29 cellular contexts compared by ENCODE assay signal in genomic region chr13:67136157-67136556, GRCh38.
DNase-seq lines count a peak whose midpoint lies in the region; ATAC-seq, FAIRE-seq and TF ChIP-seq lines count a peak whose summit lies in the region.
"Had no signal": no experiment of that assay in that cellular context is flagged by ENCODE, and none has a peak within 500 bp of the region (broad histone marks: within the 10 kb centered on the region; RNA-seq: fewer than 3 reads in every experiment).

No MANE protein-coding gene starts in this region.

- ATAC-seq in Right ventricle myocardium inferior (peak; percentile 56), left cardiac atrium (no peak), K562 (peak; percentile 81), right cardiac atrium (peak in 1 of 2 donors; percentile 42), HG02870 (IDR thresholded peaks at IDR 0.05; ENCODE audit: unreplicated experiment) (no peak)
- ATAC-seq: CD8-positive, alpha-beta T cell; Panc1 had no signal

- no peak for TF ChIP-seq RAD21 in K562 (CRISPR knock-in tag; conservative IDR thresholded peaks at IDR 0.05 in 1 of 2, IDR thresholded peaks at IDR 0.05 in 1 of 2)

- H3K4me1 ChIP-seq in K562 (replicated peaks in 1 of 2; ENCODE audit: control insufficient read depth in 2 of 2, insufficient read depth in 2 of 2, low read length in 2 of 2) (peaks cover 0 to 10% of the 10 kb centered on the region in 2 experiments; a peak in 2 of 5 replicates), right cardiac atrium (ENCODE audit: control insufficient read depth, insufficient read depth, low read length) (peaks cover 2% of the 10 kb centered on the region)
- H3K4me1 ChIP-seq: vagina had no signal

- H2AFZ ChIP-seq in K562 (ENCODE audit: low read depth, low read length): peak overlapping the region; percentile 81

- TF ChIP-seq POLR2A in K562 (conservative IDR thresholded peaks at IDR 0.05): no peak

- no peaks in the 10 kb centered on the region for H3K36me3 ChIP-seq in K562 (ENCODE audit: control insufficient read depth, insufficient read depth, low read length)
- H3K36me3 ChIP-seq: thoracic aorta, vagina had no signal

- H3K79me2 ChIP-seq in K562 (ENCODE audit: control insufficient read depth, insufficient read depth, low read length): no peaks in the 10 kb centered on the region

- H3K27me3 ChIP-seq in K562 (ENCODE audit: control insufficient read depth in 2 of 2, insufficient read depth in 2 of 2, low read length in 2 of 2): no peaks in the 10 kb centered on the region
- H3K27me3 ChIP-seq in right cardiac atrium (ENCODE audit: control insufficient read depth, insufficient read depth): no peaks in the 10 kb centered on the region
- H3K27me3 ChIP-seq: vagina had no signal

- intact Hi-C loops in Right ventricle myocardium inferior (cut with DNase I) (loop anchor here (5.0 kb wide), 1 partner anchor 96 kb away; the partner anchor contains the start of gene PCDH9), left cardiac atrium (cut with DNase I) (loop anchor here in 1 of 2 donors (5.0 kb wide), 1 partner anchor 91 kb away; no protein-coding TSS in a partner anchor), K562 (cut with micrococcal nuclease) (no loop called here), right cardiac atrium (cut with DNase I) (loop anchor here in 1 of 4 donors (10.0 kb wide), 1 partner anchor 61 kb away; no protein-coding TSS in a partner anchor)

- peak overlapping the region; percentile 74 for H3K4me2 ChIP-seq in K562 (ENCODE audit: insufficient read depth, low read length)
- H3K4me2 ChIP-seq: smooth muscle cell had no signal

- H3K9me1 ChIP-seq in K562 (ENCODE audit: control insufficient read depth, insufficient read depth, low read length): no peaks in the 10 kb centered on the region

- CTCF ChIA-PET in K562 (lab: Yijun Ruan, JAX; ENCODE audit: low intra/inter-chr PET ratio): no interaction called here

- no peak for TF ChIP-seq CTCF in K562 (IDR thresholded peaks at IDR 0.05 in 2 of 3, conservative IDR thresholded peaks at IDR 0.05 in 1 of 3; ENCODE audit: insufficient read depth in 2 of 3, low read depth in 1 of 3, low read length in 3 of 3)

- H3K9me3 ChIP-seq in K562 (replicated peaks; ENCODE audit: control insufficient read depth, insufficient read depth, low read depth, low read length) (no peaks in the 10 kb centered on the region), right cardiac atrium (ENCODE audit: control insufficient read depth, low read length) (no peaks in the 10 kb centered on the region)
- H3K9me3 ChIP-seq: thoracic aorta, vagina had no signal

- WGBS in K562 (ENCODE audit: insufficient coverage, low coverage, missing lambda C conversion rate): 5% methylated on average over 5 of the region's 5 CpGs
- 74% methylated on average over 5 of the region's 5 CpGs for WGBS in right cardiac atrium

- in situ Hi-C loops in K562 (cut with MboI): no loop called here

- H3K9ac ChIP-seq in K562 (ENCODE audit: insufficient read depth in 1 of 2, low read depth in 2 of 2, low read length in 2 of 2): peak overlapping the region in 1 of 2 experiments; percentile 33; a peak in 1 of 4 replicates

- 0 out of 2 replicates have a peak, but pooled peaks have one; percentile 27 for TF ChIP-seq EP300 in K562 (IDR thresholded peaks at IDR 0.05; ENCODE audit: low read length)

- FAIRE-seq in K562 (lab: Jason Lieb, UNC): peak; percentile 84
- FAIRE-seq: H54, HTR-8/SVneo, islet of Langerhans had no signal

- H3K27ac ChIP-seq in K562 (ENCODE audit: extremely low read depth, low read depth, low read length): peak overlapping the region; percentile 61
- peak overlapping the region; percentile 48 for H3K27ac ChIP-seq in right cardiac atrium (ENCODE audit: low read length)
- peak overlapping the region; percentile 16 for H3K27ac ChIP-seq in substantia nigra (ENCODE audit: low read depth, low read length, poor library complexity, severe bottlenecking)
- H3K27ac ChIP-seq: thoracic aorta, vagina had no signal

- DNase-seq in Right ventricle myocardium inferior (ENCODE audit: missing footprints) (no peak), left cardiac atrium (no peak), K562 (ENCODE audit: extremely low read depth in 1 of 4, low spot score in 3 of 4) (peak in 3 of 4 experiments; percentile 10 to 68 (median 15)), right cardiac atrium (no peak), substantia nigra (lab: John Stamatoyannopoulos, UW) (no peak), AG08396 (ENCODE audit: low spot score) (no peak), HuH-7.5 (ENCODE audit: low spot score) (no peak)
- DNase-seq: activated CD4-positive, alpha-beta memory T cell treated with anti-CD3 and anti-CD28 coated beads for 36 hours; activated CD4-positive, alpha-beta T cell treated with anti-CD3 and anti-CD28 coated beads for 1 hour; activated naive CD4-positive, alpha-beta T cell treated with anti-CD3 and anti-CD28 coated beads for 36 hours; CD8-positive, alpha-beta T cell; DMS153; effector CD4-positive, alpha-beta T cell; KG1; mammary epithelial cell; NCI-H1105; NCI-H2227 treated with DMSO at 0.1 percent for 48 hours; NCI-H526 treated with DMSO at 0.1 percent for 48 hours; retina; SHP77 treated with DMSO at 0.1 percent for 48 hours; stimulated activated naive CD4-positive, alpha-beta T cell treated with Interleukin-2 at 50 U/mL for 16 hours had no signal

- no TSS peak for BruUV-seq in K562 (replicated peaks; lab: Mats Ljungman, UMichigan)

- H3K4me3 ChIP-seq in K562 (no peak overlapping the region), right cardiac atrium (ENCODE audit: low read length) (no peak overlapping the region)
- H3K4me3 ChIP-seq: smooth muscle cell, thoracic aorta, vagina had no signal

- POLR2A ChIA-PET in K562 (lab: Yijun Ruan, JAX): no interaction called here

- no peaks in the 10 kb centered on the region for H4K20me1 ChIP-seq in K562 (replicated peaks; ENCODE audit: control insufficient read depth, insufficient read depth, low read length)

TF ChIP-seq in K562, 482 proteins besides CTCF, POLR2A, EP300 and RAD21 (continues in another document):
- TF ChIP-seq KAT8 (IDR thresholded peaks at IDR 0.05; ENCODE audit: low read depth): no peak
- no peak for TF ChIP-seq ZNF444 (CRISPR knock-in tag; IDR thresholded peaks at IDR 0.05)
- no peak for TF ChIP-seq ZNF695 (CRISPR knock-in tag; IDR thresholded peaks at IDR 0.05)
- TF ChIP-seq, protein P1, sequence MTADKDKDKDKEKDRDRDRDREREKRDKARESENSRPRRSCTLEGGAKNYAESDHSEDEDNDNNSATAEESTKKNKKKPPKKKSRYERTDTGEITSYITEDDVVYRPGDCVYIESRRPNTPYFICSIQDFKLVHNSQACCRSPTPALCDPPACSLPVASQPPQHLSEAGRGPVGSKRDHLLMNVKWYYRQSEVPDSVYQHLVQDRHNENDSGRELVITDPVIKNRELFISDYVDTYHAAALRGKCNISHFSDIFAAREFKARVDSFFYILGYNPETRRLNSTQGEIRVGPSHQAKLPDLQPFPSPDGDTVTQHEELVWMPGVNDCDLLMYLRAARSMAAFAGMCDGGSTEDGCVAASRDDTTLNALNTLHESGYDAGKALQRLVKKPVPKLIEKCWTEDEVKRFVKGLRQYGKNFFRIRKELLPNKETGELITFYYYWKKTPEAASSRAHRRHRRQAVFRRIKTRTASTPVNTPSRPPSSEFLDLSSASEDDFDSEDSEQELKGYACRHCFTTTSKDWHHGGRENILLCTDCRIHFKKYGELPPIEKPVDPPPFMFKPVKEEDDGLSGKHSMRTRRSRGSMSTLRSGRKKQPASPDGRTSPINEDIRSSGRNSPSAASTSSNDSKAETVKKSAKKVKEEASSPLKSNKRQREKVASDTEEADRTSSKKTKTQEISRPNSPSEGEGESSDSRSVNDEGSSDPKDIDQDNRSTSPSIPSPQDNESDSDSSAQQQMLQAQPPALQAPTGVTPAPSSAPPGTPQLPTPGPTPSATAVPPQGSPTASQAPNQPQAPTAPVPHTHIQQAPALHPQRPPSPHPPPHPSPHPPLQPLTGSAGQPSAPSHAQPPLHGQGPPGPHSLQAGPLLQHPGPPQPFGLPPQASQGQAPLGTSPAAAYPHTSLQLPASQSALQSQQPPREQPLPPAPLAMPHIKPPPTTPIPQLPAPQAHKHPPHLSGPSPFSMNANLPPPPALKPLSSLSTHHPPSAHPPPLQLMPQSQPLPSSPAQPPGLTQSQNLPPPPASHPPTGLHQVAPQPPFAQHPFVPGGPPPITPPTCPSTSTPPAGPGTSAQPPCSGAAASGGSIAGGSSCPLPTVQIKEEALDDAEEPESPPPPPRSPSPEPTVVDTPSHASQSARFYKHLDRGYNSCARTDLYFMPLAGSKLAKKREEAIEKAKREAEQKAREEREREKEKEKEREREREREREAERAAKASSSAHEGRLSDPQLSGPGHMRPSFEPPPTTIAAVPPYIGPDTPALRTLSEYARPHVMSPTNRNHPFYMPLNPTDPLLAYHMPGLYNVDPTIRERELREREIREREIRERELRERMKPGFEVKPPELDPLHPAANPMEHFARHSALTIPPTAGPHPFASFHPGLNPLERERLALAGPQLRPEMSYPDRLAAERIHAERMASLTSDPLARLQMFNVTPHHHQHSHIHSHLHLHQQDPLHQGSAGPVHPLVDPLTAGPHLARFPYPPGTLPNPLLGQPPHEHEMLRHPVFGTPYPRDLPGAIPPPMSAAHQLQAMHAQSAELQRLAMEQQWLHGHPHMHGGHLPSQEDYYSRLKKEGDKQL (CRISPR knock-in tag; IDR thresholded peaks at IDR 0.05; ENCODE audit: borderline replicate concordance): no peak
- no peak for TF ChIP-seq ZBTB8A (IDR thresholded peaks at IDR 0.05; ENCODE audit: partially characterized antibody)

Comparison
In these comparisons a context has a peak if more than half of its experiments do, and no peak if none do; other contexts are left out.
1. ATAC-seq: peak in Right ventricle myocardium inferior (single experiment) and K562 (single experiment); none in left cardiac atrium (0 of 2) and HG02870 (single experiment).
2. DNase-seq: peak in K562 (3 of 4); none in Right ventricle myocardium inferior (single experiment), left cardiac atrium (single experiment), right cardiac atrium (0 of 3), substantia nigra (0 of 49), AG08396 (single experiment) and HuH-7.5 (single experiment).
3. Peak in every context shown above with its lines, with median percentiles within 50 percentile points of each other: H3K27ac ChIP-seq.